26 cellular contexts compared by ENCODE assay signal in the genomic region with DNA sequence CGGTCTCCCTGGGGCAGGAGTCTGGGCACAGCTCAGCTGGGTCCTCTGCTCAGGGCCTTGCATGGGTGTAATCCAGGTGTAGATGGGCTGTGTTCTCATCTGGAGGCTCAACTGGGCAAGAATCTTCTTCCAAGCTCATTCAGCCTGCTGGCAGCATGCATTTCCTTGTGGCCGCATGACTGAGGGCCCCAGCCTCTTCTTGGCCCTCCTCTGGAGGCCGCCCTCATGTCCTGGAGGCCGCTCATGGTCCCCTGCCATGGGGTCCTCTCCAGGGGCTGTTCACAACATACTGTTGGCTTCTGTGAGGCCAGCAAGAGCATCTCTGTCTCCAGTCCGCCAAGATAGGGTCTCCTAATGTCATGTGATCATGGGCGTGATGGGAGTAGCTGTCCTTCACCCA.
"Had no signal": no experiment of that assay in that cellular context is flagged by ENCODE, and none has a peak within 500 bp of the region (broad histone marks: within the 10 kb centered on the region; RNA-seq: fewer than 3 reads in every experiment).

No MANE protein-coding gene starts in this region.

- H3K27me3 ChIP-seq: Peyer's patch, SJSA1 had no signal

- H3K4me2 ChIP-seq: KMS-11 had no signal

- H3K4me1 ChIP-seq: Peyer's patch, SJSA1 had no signal

- H3K27me3 Mint-ChIP-seq: IgD-negative memory B cell had no signal

- DNase-seq: Kasumi-1, MM.1S, MV-4-11, NCI-H1048, NCI-H1105, NCI-H1417 treated with DMSO at 0.1 percent for 48 hours, NCI-H146, NCI-H1694 treated with DMSO at 0.1 percent for 48 hours, NCI-H1930, NCI-H2081, NCI-H2107, NCI-H226, NCI-H446, NCI-H510A, NCI-H524 treated with DMSO at 0.1 percent for 48 hours, NCI-H69, NCI-H774, Peyer's patch, Right ventricle myocardium superior, SIG-M5 had no signal

- H3K36me3 ChIP-seq: Peyer's patch had no signal

- H3K9me3 ChIP-seq: SJSA1 had no signal

- H3K27ac ChIP-seq: HL-60, KMS-11, Peyer's patch, SJSA1, SK-N-MC had no signal

- H3K9ac ChIP-seq: KMS-11 had no signal

- ATAC-seq: K562 had no signal

- H3K4me3 ChIP-seq: K562, Peyer's patch, SJSA1, SK-N-MC had no signal

- H3K27ac Mint-ChIP-seq: IgD-negative memory B cell had no signal

- H3K36me3 Mint-ChIP-seq: IgD-negative memory B cell had no signal

- H3K4me3 Mint-ChIP-seq: IgD-negative memory B cell had no signal
